In the genomic region with DNA sequence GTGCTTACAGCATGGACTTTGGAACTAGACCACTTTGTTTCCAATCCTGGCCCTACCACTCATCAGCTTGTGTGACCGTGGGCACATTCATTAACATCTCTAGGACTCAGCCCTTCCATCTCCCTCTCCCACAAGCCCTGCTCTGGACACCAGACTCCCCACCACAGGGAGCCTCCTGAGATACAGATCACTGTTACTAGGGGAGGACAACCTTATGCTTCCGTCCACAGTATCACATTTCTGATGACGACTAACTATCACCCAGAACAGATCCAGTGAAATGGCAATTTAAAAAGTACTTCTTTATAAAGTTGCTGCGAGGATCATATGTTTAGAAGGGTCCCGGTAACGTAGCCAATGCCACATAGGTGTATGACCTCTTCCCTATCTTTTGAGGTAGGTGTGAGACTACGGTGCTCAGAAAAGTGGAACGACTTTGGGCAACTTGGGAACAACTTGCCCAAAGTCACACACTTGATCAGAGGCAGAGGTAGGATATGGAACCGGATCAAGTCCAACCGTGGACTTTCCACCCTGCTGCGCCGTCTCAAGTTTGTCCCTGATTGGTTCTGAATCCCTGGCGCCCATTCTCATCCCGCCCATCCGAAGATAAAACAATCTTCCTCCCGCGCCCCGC, we compare ENCODE assay signal across 8 cellular contexts.
DNase-seq lines count a peak whose midpoint lies in the region; ATAC-seq and TF ChIP-seq lines count a peak whose summit lies in the region.

No MANE protein-coding gene starts in this region.

- no peaks in the 10 kb centered on the region for H3K9me3 ChIP-seq in mononuclear cell (ENCODE audit: low read depth, low read length)

- peak overlapping the region; percentile 51 for H3K4me3 ChIP-seq in Jurkat, Clone E6-1 (ENCODE audit: low read length)
- peak overlapping the region; percentile 48 for H3K4me3 ChIP-seq in mononuclear cell (ENCODE audit: low read length)

- peaks cover 18% of the 10 kb centered on the region for H3K4me1 ChIP-seq in mononuclear cell (ENCODE audit: insufficient read depth, low read length)

- peak; percentile 20 for ATAC-seq in GM18907 (IDR thresholded peaks at IDR 0.05; ENCODE audit: unreplicated experiment)

- H3K9me3 Mint-ChIP-seq in brain = peaks cover 2 to 8% (median 3%) of the 10 kb centered on the region in 5 experiments

- no peak for DNase-seq in Jurkat, Clone E6-1 (ENCODE audit: low read depth, low spot score)
- no peak for DNase-seq in GOT3 (lab: John Stamatoyannopoulos, UW)
- DNase-seq in amniotic stem cell (lab: John Stamatoyannopoulos, UW) = no peak
- no peak for DNase-seq in GM19238 (ENCODE audit: insufficient read length, low spot score)

- peak overlapping the region; percentile 99 for H3K27ac ChIP-seq in 22Rv1

- H3K27ac Mint-ChIP-seq in brain = peak overlapping the region in 3 of 5 experiments; percentile 20 to 85 (median 41)

- TF ChIP-seq CTCF in 22Rv1 (IDR thresholded peaks at IDR 0.05) (no peak), brain (conservative IDR thresholded peaks at IDR 0.05) (no peak)

- H3K27me3 Mint-ChIP-seq in brain = peaks cover 51% of the 10 kb centered on the region

- no peaks in the 10 kb centered on the region for H3K36me3 Mint-ChIP-seq in brain

- peaks cover 28% of the 10 kb centered on the region for H3K27me3 ChIP-seq in mononuclear cell (ENCODE audit: insufficient read depth, low read length)

- H3K4me1 Mint-ChIP-seq in brain = peaks cover 42% of the 10 kb centered on the region

- peak overlapping the region; percentile 86 to 92 (median 90) for H3K4me3 Mint-ChIP-seq in brain
